Comparison of ENCODE assay signal across 1 cellular context in the genomic region with DNA sequence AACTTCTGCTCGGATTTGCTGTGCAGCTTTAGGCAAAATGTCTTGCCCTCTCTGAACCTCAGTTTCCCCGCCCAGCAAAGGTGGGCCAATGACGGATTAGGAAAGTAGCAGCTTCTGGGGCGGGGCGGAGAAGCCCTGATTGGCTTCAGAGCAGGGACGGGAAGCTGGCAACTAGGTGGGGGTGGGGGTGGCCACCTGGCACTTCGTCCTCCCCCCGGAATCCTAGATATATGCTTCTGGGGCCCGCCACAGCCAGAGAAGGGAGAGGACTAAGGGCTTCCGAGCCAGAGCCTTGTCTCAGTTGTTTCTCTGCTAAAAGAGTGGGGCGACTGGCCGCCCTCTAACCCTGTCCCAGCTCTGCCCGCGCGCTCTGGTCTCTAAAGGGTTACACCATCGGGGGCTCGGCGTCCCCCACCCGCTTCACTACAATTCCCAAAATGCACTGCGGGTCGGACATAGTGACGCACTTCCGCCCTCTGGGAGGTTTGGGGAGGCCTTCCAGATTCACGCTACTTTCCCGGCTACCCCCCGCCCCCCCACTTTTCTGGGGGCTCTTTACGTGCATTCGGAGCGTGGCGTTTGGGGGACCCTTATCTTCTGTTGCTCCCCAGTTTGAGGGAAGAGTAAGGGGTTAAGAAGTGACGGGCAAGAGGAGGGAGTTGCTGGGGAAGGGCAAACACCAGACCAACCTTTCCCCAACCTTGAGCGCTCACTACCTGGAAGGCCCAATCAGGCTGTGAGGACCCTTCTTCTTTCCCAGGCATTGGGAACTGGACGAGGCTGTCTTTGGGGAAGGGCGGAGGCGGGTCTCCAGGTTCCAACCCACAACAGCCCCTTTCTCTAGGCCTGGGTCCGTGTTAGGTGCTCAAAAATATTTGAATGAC.
TF ChIP-seq lines count a peak whose summit lies in the region.

No MANE protein-coding gene starts in this region.

TF ChIP-seq in SK-N-SH, 30 proteins besides CTCF, POLR2A, EP300 and RAD21 (continued from another document):
- TF ChIP-seq TEAD4 (IDR thresholded peaks at IDR 0.05; ENCODE audit: borderline replicate concordance, insufficient read depth) (no peak), ELF1 (IDR thresholded peaks at IDR 0.05) (peak; percentile 71), NFIC (IDR thresholded peaks at IDR 0.05; ENCODE audit: borderline replicate concordance) (no peak), USF2 (IDR thresholded peaks at IDR 0.05; ENCODE audit: borderline replicate concordance, low read depth, low read length) (no peak), JUND (IDR thresholded peaks at IDR 0.05) (no peak), MAX (IDR thresholded peaks at IDR 0.05; ENCODE audit: low read depth) (peak; percentile 67; the same call in 1 of the 2 replicates), RFX5 (IDR thresholded peaks at IDR 0.05; ENCODE audit: low read length) (no peak), YY1 (IDR thresholded peaks at IDR 0.05; ENCODE audit: low read depth) (peak; percentile 48; the same call in 1 of the 2 replicates), TCF12 (IDR thresholded peaks at IDR 0.05) (no peak), EZH2phosphoT487 (IDR thresholded peaks at IDR 0.05; ENCODE audit: borderline replicate concordance, low read depth) (no peak), SIN3A (IDR thresholded peaks at IDR 0.05; ENCODE audit: borderline replicate concordance, low read depth, low read length) (peak; percentile 29; the same call in 1 of the 2 replicates), IRF3 (IDR thresholded peaks at IDR 0.05; ENCODE audit: low read depth, low read length) (no peak), GATA2 (CRISPR knock-in tag; IDR thresholded peaks at IDR 0.05) (no peak), TAF1 (IDR thresholded peaks at IDR 0.05; ENCODE audit: borderline replicate concordance, low read depth, low read length) (peak; percentile 43), MEF2A (IDR thresholded peaks at IDR 0.05; ENCODE audit: borderline replicate concordance, low read depth) (no peak), CHD2 (IDR thresholded peaks at IDR 0.05; ENCODE audit: low read length, partially characterized antibody) (peak; percentile 84), FOXM1 (IDR thresholded peaks at IDR 0.05; ENCODE audit: low read depth) (no peak), FOSL2 (IDR thresholded peaks at IDR 0.05; ENCODE audit: borderline replicate concordance, low read depth) (no peak), FOXJ3 (CRISPR knock-in tag; IDR thresholded peaks at IDR 0.05) (no peak)
- TF ChIP-seq, protein P1, sequence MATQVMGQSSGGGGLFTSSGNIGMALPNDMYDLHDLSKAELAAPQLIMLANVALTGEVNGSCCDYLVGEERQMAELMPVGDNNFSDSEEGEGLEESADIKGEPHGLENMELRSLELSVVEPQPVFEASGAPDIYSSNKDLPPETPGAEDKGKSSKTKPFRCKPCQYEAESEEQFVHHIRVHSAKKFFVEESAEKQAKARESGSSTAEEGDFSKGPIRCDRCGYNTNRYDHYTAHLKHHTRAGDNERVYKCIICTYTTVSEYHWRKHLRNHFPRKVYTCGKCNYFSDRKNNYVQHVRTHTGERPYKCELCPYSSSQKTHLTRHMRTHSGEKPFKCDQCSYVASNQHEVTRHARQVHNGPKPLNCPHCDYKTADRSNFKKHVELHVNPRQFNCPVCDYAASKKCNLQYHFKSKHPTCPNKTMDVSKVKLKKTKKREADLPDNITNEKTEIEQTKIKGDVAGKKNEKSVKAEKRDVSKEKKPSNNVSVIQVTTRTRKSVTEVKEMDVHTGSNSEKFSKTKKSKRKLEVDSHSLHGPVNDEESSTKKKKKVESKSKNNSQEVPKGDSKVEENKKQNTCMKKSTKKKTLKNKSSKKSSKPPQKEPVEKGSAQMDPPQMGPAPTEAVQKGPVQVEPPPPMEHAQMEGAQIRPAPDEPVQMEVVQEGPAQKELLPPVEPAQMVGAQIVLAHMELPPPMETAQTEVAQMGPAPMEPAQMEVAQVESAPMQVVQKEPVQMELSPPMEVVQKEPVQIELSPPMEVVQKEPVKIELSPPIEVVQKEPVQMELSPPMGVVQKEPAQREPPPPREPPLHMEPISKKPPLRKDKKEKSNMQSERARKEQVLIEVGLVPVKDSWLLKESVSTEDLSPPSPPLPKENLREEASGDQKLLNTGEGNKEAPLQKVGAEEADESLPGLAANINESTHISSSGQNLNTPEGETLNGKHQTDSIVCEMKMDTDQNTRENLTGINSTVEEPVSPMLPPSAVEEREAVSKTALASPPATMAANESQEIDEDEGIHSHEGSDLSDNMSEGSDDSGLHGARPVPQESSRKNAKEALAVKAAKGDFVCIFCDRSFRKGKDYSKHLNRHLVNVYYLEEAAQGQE (IDR thresholded peaks at IDR 0.05; ENCODE audit: low read depth, low read length), result 0 out of 2 replicates have a peak, but pooled peaks have one; percentile 2
- TF ChIP-seq, protein P2, sequence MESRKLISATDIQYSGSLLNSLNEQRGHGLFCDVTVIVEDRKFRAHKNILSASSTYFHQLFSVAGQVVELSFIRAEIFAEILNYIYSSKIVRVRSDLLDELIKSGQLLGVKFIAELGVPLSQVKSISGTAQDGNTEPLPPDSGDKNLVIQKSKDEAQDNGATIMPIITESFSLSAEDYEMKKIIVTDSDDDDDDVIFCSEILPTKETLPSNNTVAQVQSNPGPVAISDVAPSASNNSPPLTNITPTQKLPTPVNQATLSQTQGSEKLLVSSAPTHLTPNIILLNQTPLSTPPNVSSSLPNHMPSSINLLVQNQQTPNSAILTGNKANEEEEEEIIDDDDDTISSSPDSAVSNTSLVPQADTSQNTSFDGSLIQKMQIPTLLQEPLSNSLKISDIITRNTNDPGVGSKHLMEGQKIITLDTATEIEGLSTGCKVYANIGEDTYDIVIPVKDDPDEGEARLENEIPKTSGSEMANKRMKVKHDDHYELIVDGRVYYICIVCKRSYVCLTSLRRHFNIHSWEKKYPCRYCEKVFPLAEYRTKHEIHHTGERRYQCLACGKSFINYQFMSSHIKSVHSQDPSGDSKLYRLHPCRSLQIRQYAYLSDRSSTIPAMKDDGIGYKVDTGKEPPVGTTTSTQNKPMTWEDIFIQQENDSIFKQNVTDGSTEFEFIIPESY (IDR thresholded peaks at IDR 0.05; ENCODE audit: borderline replicate concordance, low read depth), result no peak
- TF ChIP-seq, protein P3, sequence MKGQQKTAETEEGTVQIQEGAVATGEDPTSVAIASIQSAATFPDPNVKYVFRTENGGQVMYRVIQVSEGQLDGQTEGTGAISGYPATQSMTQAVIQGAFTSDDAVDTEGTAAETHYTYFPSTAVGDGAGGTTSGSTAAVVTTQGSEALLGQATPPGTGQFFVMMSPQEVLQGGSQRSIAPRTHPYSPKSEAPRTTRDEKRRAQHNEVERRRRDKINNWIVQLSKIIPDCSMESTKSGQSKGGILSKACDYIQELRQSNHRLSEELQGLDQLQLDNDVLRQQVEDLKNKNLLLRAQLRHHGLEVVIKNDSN (IDR thresholded peaks at IDR 0.05; ENCODE audit: borderline replicate concordance, low read depth), result no peak
TF ChIP-seq in SK-N-SH: peak in this region for 10.
